1 cellular context compared by ENCODE assay signal in the genomic region with DNA sequence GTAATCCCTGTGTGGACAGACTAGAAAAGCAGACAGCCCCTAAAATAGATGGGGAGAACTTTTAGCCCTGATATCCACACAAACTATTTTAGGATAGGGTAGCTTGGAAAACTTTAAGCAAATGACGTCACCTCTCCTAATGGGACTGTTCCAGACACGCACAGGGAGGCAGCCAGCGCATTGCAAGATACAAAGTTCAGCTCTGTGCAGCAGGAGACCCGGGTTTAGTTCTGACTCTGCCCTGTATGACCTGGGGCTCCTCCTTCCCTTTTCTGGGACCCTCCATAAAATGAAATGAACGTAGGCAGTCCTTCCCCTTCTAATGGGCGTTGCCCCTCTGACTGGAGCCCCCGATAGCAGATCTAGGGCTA.
TF ChIP-seq lines count a peak whose summit lies in the region.

No MANE protein-coding gene starts in this region.

TF ChIP-seq in HepG2, 621 proteins besides CTCF, POLR2A, EP300 and RAD21:
- TF ChIP-seq ZBTB33 (CRISPR knock-in tag; IDR thresholded peaks at IDR 0.05) = peak; percentile 50; the same call in 1 of the 2 replicates
- TF ChIP-seq HNF4A (CRISPR knock-in tag; IDR thresholded peaks at IDR 0.05) = 0 out of 2 replicates have a peak, but pooled peaks have one; percentile 3
- TF ChIP-seq RBAK (CRISPR knock-in tag; IDR thresholded peaks at IDR 0.05) = no peak
- peak; percentile 83 for TF ChIP-seq ATF7 (IDR thresholded peaks at IDR 0.05)
- no peak for TF ChIP-seq ATF7 (CRISPR knock-in tag; IDR thresholded peaks at IDR 0.05)
- TF ChIP-seq ZNF549 (CRISPR knock-in tag; IDR thresholded peaks at IDR 0.05) = peak; percentile 86; the same call in 1 of the 2 replicates
- TF ChIP-seq FOXA1 (IDR thresholded peaks at IDR 0.05) = no peak
- no peak for TF ChIP-seq FOXA1 (CRISPR knock-in tag; IDR thresholded peaks at IDR 0.05)
- TF ChIP-seq ZNF235 (CRISPR knock-in tag; IDR thresholded peaks at IDR 0.05; ENCODE audit: borderline replicate concordance) = no peak
- TF ChIP-seq ZFP36L1 (CRISPR knock-in tag; IDR thresholded peaks at IDR 0.05) = no peak
- TF ChIP-seq, protein P1, sequence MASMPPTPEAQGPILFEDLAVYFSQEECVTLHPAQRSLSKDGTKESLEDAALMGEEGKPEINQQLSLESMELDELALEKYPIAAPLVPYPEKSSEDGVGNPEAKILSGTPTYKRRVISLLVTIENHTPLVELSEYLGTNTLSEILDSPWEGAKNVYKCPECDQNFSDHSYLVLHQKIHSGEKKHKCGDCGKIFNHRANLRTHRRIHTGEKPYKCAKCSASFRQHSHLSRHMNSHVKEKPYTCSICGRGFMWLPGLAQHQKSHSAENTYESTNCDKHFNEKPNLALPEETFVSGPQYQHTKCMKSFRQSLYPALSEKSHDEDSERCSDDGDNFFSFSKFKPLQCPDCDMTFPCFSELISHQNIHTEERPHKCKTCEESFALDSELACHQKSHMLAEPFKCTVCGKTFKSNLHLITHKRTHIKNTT (CRISPR knock-in tag; IDR thresholded peaks at IDR 0.05) = no peak
- peak; percentile 54; the same call in 1 of the 2 replicates for TF ChIP-seq ZNF605 (CRISPR knock-in tag; IDR thresholded peaks at IDR 0.05)
- TF ChIP-seq TP53 (CRISPR knock-in tag; conservative IDR thresholded peaks at IDR 0.05) = no peak
- TF ChIP-seq MED13 (CRISPR knock-in tag; IDR thresholded peaks at IDR 0.05) = no peak
- no peak for TF ChIP-seq AFF4 (CRISPR knock-in tag; IDR thresholded peaks at IDR 0.05)
- TF ChIP-seq GABPA (IDR thresholded peaks at IDR 0.05; ENCODE audit: low read depth, low read length) = no peak
- no peak for TF ChIP-seq GABPA (CRISPR knock-in tag; IDR thresholded peaks at IDR 0.05; ENCODE audit: low read depth)
- no peak for TF ChIP-seq EED (CRISPR knock-in tag; IDR thresholded peaks at IDR 0.05)
- TF ChIP-seq ZNF891 (CRISPR knock-in tag; IDR thresholded peaks at IDR 0.05) = no peak
- no peak for TF ChIP-seq HNRNPUL1 (IDR thresholded peaks at IDR 0.05; ENCODE audit: low read depth, low read length)
- TF ChIP-seq CENPBD1 (CRISPR knock-in tag; IDR thresholded peaks at IDR 0.05; ENCODE audit: borderline replicate concordance, low read depth) = no peak
- no peak for TF ChIP-seq ZNF207 (IDR thresholded peaks at IDR 0.05; ENCODE audit: borderline replicate concordance)
- TF ChIP-seq JUND (CRISPR knock-in tag; IDR thresholded peaks at IDR 0.05) = no peak
- no peak for TF ChIP-seq HMG20A (CRISPR knock-in tag; IDR thresholded peaks at IDR 0.05; ENCODE audit: borderline replicate concordance)
- TF ChIP-seq ZEB1 (IDR thresholded peaks at IDR 0.05; ENCODE audit: insufficient replicate concordance, low read depth) = no peak
